10 cellular contexts compared by ENCODE assay signal in genomic region chr13:101916758-101917474, GRCh38.
DNase-seq lines count a peak whose midpoint lies in the region; ATAC-seq and TF ChIP-seq lines count a peak whose summit lies in the region.
"Had no signal": no experiment of that assay in that cellular context is flagged by ENCODE, and none has a peak within 500 bp of the region (broad histone marks: within the 10 kb centered on the region; RNA-seq: fewer than 3 reads in every experiment).

No MANE protein-coding gene starts in this region.

- DNase-seq in NCI-H748 (lab: John Stamatoyannopoulos, UW; ENCODE audit: unreplicated experiment) (peak; percentile 71), NCI-H748 treated with DMSO at 0.1 percent for 48 hours (lab: John Stamatoyannopoulos, UW) (no peak), brain microvascular endothelial cell (no peak), left kidney (ENCODE audit: low read depth, low spot score) (peak; percentile 43), thoracic aorta (ENCODE audit: low spot score) (no peak), putamen (ENCODE audit: low spot score) (no peak), Ammon's horn (ENCODE audit: low spot score) (no peak), GM10266 (ENCODE audit: extremely low spot score) (no peak)
- DNase-seq: activated naive CD4-positive, alpha-beta T cell; left colon had no signal

- ATAC-seq in thoracic aorta (ENCODE audit: insufficient number of reproducible peaks, low FRiP score, low read depth) = no peak
- ATAC-seq: left colon had no signal

- H3K9me3 ChIP-seq in thoracic aorta = no peaks in the 10 kb centered on the region

- H3K36me3 ChIP-seq in brain microvascular endothelial cell (replicated peaks) = no peaks in the 10 kb centered on the region
- no peaks in the 10 kb centered on the region for H3K36me3 ChIP-seq in thoracic aorta

- no peak overlapping the region for H3K27ac ChIP-seq in brain microvascular endothelial cell
- no peak overlapping the region for H3K27ac ChIP-seq in thoracic aorta

- H3K27me3 ChIP-seq in brain microvascular endothelial cell (replicated peaks) = peaks cover 51% of the 10 kb centered on the region
- no peaks in the 10 kb centered on the region for H3K27me3 ChIP-seq in thoracic aorta (replicated peaks; ENCODE audit: insufficient read depth)

- H3K4me1 ChIP-seq in thoracic aorta (ENCODE audit: control insufficient read depth in 1 of 2, low read depth in 2 of 2) = peaks cover 5 to 25% of the 10 kb centered on the region in 2 donors

- in situ Hi-C loops in brain microvascular endothelial cell (cut with HindIII; ENCODE audit: low pct_ligation_motif_present, low sequenced_read_pairs) = loop anchor here (25.0 kb wide), 1 partner anchor 130 kb away; no protein-coding TSS in a partner anchor

- H3K4me3 ChIP-seq in brain microvascular endothelial cell (ENCODE audit: low read depth, low read length) = peak overlapping the region; percentile 30
- peak overlapping the region; percentile 67 for H3K4me3 ChIP-seq in thoracic aorta

- TF ChIP-seq CTCF in brain microvascular endothelial cell (IDR thresholded peaks at IDR 0.05; ENCODE audit: low read depth, low read length, missing control alignments) (no peak), thoracic aorta (IDR thresholded peaks at IDR 0.05) (no peak), GM10266 (IDR thresholded peaks at IDR 0.05; ENCODE audit: control insufficient read depth, insufficient read depth, low read depth, missing control alignments) (no peak)

Comparison
In these comparisons a context has a peak if more than half of its experiments do, and no peak if none do; other contexts are left out.
1. DNase-seq: peak in NCI-H748 (single experiment) and left kidney (single experiment); none in NCI-H748 treated with DMSO at 0.1 percent for 48 hours (single experiment), brain microvascular endothelial cell (single experiment), thoracic aorta (single experiment), putamen (single experiment), Ammon's horn (single experiment) and GM10266 (single experiment).